Comparison of ENCODE assay signal across 21 cellular contexts in genomic region chr12:42823679-42824078, GRCh38.
DNase-seq lines count a peak whose midpoint lies in the region; ATAC-seq, FAIRE-seq and TF ChIP-seq lines count a peak whose summit lies in the region.
"Had no signal": no experiment of that assay in that cellular context is flagged by ENCODE, and none has a peak within 500 bp of the region (broad histone marks: within the 10 kb centered on the region; RNA-seq: fewer than 3 reads in every experiment).

No MANE protein-coding gene starts in this region.

- no peak overlapping the region for H3K4me3 ChIP-seq in K562
- H3K4me3 ChIP-seq: A549; BLaER1 treated with 17β-estradiol and CSF1 and Interleukin-3, amounts not matched to agents 10 nM and 100 nM had no signal

- H3K9me3 ChIP-seq in K562 (replicated peaks; ENCODE audit: control insufficient read depth, insufficient read depth, low read depth, low read length): no peaks in the 10 kb centered on the region
- H3K9me3 ChIP-seq: A549; BLaER1 treated with 17β-estradiol and CSF1 and Interleukin-3, amounts not matched to agents 10 nM and 100 nM; Caco-2 had no signal

- H3K27ac Mint-ChIP-seq in glutamatergic neuron (ENCODE audit: unreplicated experiment): no peak overlapping the region
- no peak overlapping the region for H3K27ac Mint-ChIP-seq in type B pancreatic cell
- no peak overlapping the region for H3K27ac Mint-ChIP-seq in T-helper 2 cell treated with Interferon-gamma antibody and Interleukin-4, amounts not matched to agents 5 μg/mL and 100 μg/mL, for 36 hours
- H3K27ac Mint-ChIP-seq: B cell; CD4-positive, alpha-beta T cell; CD8-positive, alpha-beta T cell had no signal

- no peaks in the 10 kb centered on the region for H3K36me3 Mint-ChIP-seq in glutamatergic neuron (ENCODE audit: unreplicated experiment)
- no peaks in the 10 kb centered on the region for H3K36me3 Mint-ChIP-seq in type B pancreatic cell
- no peaks in the 10 kb centered on the region for H3K36me3 Mint-ChIP-seq in T-helper 2 cell treated with Interferon-gamma antibody and Interleukin-4, amounts not matched to agents 5 μg/mL and 100 μg/mL, for 36 hours (ENCODE audit: low read depth)
- H3K36me3 Mint-ChIP-seq: CD8-positive, alpha-beta T cell had no signal

- no peaks in the 10 kb centered on the region for H3K4me1 ChIP-seq in K562 (replicated peaks in 1 of 2; ENCODE audit: control insufficient read depth in 2 of 2, insufficient read depth in 2 of 2, low read length in 2 of 2)
- H3K4me1 ChIP-seq: A549; BLaER1 treated with 17β-estradiol and CSF1 and Interleukin-3, amounts not matched to agents 10 nM and 100 nM; Caco-2 had no signal

- no peak for DNase-seq in K562 (ENCODE audit: extremely low read depth in 1 of 4, low spot score in 3 of 4)
- no peak for DNase-seq in glutamatergic neuron
- DNase-seq in type B pancreatic cell (ENCODE audit: extremely low spot score, unreplicated experiment): no peak
- DNase-seq in T-helper 2 cell treated with Interferon-gamma antibody and Interleukin-4, amounts not matched to agents 5 μg/mL and 100 μg/mL, for 36 hours (ENCODE audit: low spot score): no peak
- no peak for DNase-seq in omental fat pad (ENCODE audit: low spot score)
- no peak for DNase-seq in stimulated activated naive CD4-positive, alpha-beta T cell (lab: John Stamatoyannopoulos, UW)
- DNase-seq: AML-193; Caco-2; Calu3; CD4-positive, alpha-beta T cell; CD8-positive, alpha-beta T cell; DMS79 treated with DMSO at 0.1 percent for 48 hours; GF-D8 had no signal

- H3K79me2 ChIP-seq in K562 (ENCODE audit: control insufficient read depth, insufficient read depth, low read length): no peaks in the 10 kb centered on the region

- H3K9me3 Mint-ChIP-seq in glutamatergic neuron (ENCODE audit: unreplicated experiment) (no peaks in the 10 kb centered on the region), type B pancreatic cell (no peaks in the 10 kb centered on the region)
- no peaks in the 10 kb centered on the region for H3K9me3 Mint-ChIP-seq in T-helper 2 cell treated with Interferon-gamma antibody and Interleukin-4, amounts not matched to agents 5 μg/mL and 100 μg/mL, for 36 hours

- H3K9ac ChIP-seq in K562 (ENCODE audit: insufficient read depth in 1 of 2, low read depth in 2 of 2, low read length in 2 of 2): no peak overlapping the region
- H3K9ac ChIP-seq: BLaER1 treated with 17β-estradiol and CSF1 and Interleukin-3, amounts not matched to agents 10 nM and 100 nM had no signal

- in situ Hi-C loops in K562 (cut with MboI): no loop called here

- POLR2A ChIA-PET in K562 (lab: Yijun Ruan, JAX): no interaction called here

- TF ChIP-seq RAD21 in K562 (CRISPR knock-in tag; conservative IDR thresholded peaks at IDR 0.05 in 1 of 2, IDR thresholded peaks at IDR 0.05 in 1 of 2): no peak

- H4K20me1 ChIP-seq in K562 (replicated peaks; ENCODE audit: control insufficient read depth, insufficient read depth, low read length): no peaks in the 10 kb centered on the region
- H4K20me1 ChIP-seq: BLaER1 treated with 17β-estradiol and CSF1 and Interleukin-3, amounts not matched to agents 10 nM and 100 nM had no signal

- no peaks in the 10 kb centered on the region for H3K36me3 ChIP-seq in K562 (ENCODE audit: control insufficient read depth, insufficient read depth, low read length)
- H3K36me3 ChIP-seq: BLaER1 treated with 17β-estradiol and CSF1 and Interleukin-3, amounts not matched to agents 10 nM and 100 nM had no signal

- no peak overlapping the region for H3K27ac ChIP-seq in K562 (ENCODE audit: extremely low read depth, low read depth, low read length)
- H3K27ac ChIP-seq: A549; BLaER1 treated with 17β-estradiol and CSF1 and Interleukin-3, amounts not matched to agents 10 nM and 100 nM; C4-2B had no signal

- ATAC-seq in K562 (no peak), omental fat pad (ENCODE audit: low FRiP score) (no peak)
- ATAC-seq: A549; CD8-positive, alpha-beta T cell had no signal

- no peak overlapping the region for H2AFZ ChIP-seq in K562 (ENCODE audit: low read depth, low read length)

- H3K4me1 Mint-ChIP-seq in glutamatergic neuron (ENCODE audit: low read depth, unreplicated experiment) (no peaks in the 10 kb centered on the region), type B pancreatic cell (ENCODE audit: unreplicated experiment) (no peaks in the 10 kb centered on the region)
- no peaks in the 10 kb centered on the region for H3K4me1 Mint-ChIP-seq in T-helper 2 cell treated with Interferon-gamma antibody and Interleukin-4, amounts not matched to agents 5 μg/mL and 100 μg/mL, for 36 hours (ENCODE audit: low read depth)
- H3K4me1 Mint-ChIP-seq: B cell had no signal

- no peaks in the 10 kb centered on the region for H3K27me3 ChIP-seq in K562 (ENCODE audit: control insufficient read depth in 2 of 2, insufficient read depth in 2 of 2, low read length in 2 of 2)
- H3K27me3 ChIP-seq: BLaER1 treated with 17β-estradiol and CSF1 and Interleukin-3, amounts not matched to agents 10 nM and 100 nM had no signal

- no peak for TF ChIP-seq POLR2A in K562 (conservative IDR thresholded peaks at IDR 0.05)

- H3K9me1 ChIP-seq in K562 (ENCODE audit: control insufficient read depth, insufficient read depth, low read length): no peaks in the 10 kb centered on the region

- no TSS peak for BruUV-seq in K562 (replicated peaks; lab: Mats Ljungman, UMichigan)

- intact Hi-C loops in K562 (cut with micrococcal nuclease): no loop called here

- H3K4me3 Mint-ChIP-seq in glutamatergic neuron (ENCODE audit: unreplicated experiment): no peak overlapping the region
- no peak overlapping the region for H3K4me3 Mint-ChIP-seq in type B pancreatic cell
- H3K4me3 Mint-ChIP-seq in T-helper 2 cell treated with Interferon-gamma antibody and Interleukin-4, amounts not matched to agents 5 μg/mL and 100 μg/mL, for 36 hours: no peak overlapping the region
- H3K4me3 Mint-ChIP-seq: B cell; CD4-positive, alpha-beta T cell; CD8-positive, alpha-beta T cell had no signal

- no peak overlapping the region for H3K4me2 ChIP-seq in K562 (ENCODE audit: insufficient read depth, low read length)
- H3K4me2 ChIP-seq: A549; BLaER1 treated with 17β-estradiol and CSF1 and Interleukin-3, amounts not matched to agents 10 nM and 100 nM had no signal

- TF ChIP-seq EP300 in K562 (IDR thresholded peaks at IDR 0.05; ENCODE audit: low read length): no peak

- TF ChIP-seq CTCF in K562 (IDR thresholded peaks at IDR 0.05 in 2 of 3, conservative IDR thresholded peaks at IDR 0.05 in 1 of 3; ENCODE audit: insufficient read depth in 2 of 3, low read depth in 1 of 3, low read length in 3 of 3) (no peak), glutamatergic neuron (IDR thresholded peaks at IDR 0.05; ENCODE audit: partially characterized antibody, unreplicated experiment) (peak; percentile 27), type B pancreatic cell (conservative IDR thresholded peaks at IDR 0.05) (peak; percentile 55), omental fat pad (IDR thresholded peaks at IDR 0.05) (no peak)

- peak; percentile 49 for FAIRE-seq in K562 (lab: Jason Lieb, UNC)
- FAIRE-seq: D721Med, G401.6, GM12891, GM19239 had no signal

- H3K27me3 Mint-ChIP-seq in glutamatergic neuron (ENCODE audit: unreplicated experiment) (no peaks in the 10 kb centered on the region), type B pancreatic cell (no peaks in the 10 kb centered on the region)
- H3K27me3 Mint-ChIP-seq in T-helper 2 cell treated with Interferon-gamma antibody and Interleukin-4, amounts not matched to agents 5 μg/mL and 100 μg/mL, for 36 hours (ENCODE audit: low read depth): no peaks in the 10 kb centered on the region
- H3K27me3 Mint-ChIP-seq: B cell; CD4-positive, alpha-beta T cell had no signal

- CTCF ChIA-PET in K562 (lab: Yijun Ruan, JAX; ENCODE audit: low intra/inter-chr PET ratio): no interaction called here

TF ChIP-seq in K562, 482 proteins besides CTCF, POLR2A, EP300 and RAD21:
- TF ChIP-seq, protein P1, sequence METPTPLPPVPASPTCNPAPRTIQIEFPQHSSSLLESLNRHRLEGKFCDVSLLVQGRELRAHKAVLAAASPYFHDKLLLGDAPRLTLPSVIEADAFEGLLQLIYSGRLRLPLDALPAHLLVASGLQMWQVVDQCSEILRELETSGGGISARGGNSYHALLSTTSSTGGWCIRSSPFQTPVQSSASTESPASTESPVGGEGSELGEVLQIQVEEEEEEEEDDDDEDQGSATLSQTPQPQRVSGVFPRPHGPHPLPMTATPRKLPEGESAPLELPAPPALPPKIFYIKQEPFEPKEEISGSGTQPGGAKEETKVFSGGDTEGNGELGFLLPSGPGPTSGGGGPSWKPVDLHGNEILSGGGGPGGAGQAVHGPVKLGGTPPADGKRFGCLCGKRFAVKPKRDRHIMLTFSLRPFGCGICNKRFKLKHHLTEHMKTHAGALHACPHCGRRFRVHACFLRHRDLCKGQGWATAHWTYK (CRISPR knock-in tag; IDR thresholded peaks at IDR 0.05): no peak
- TF ChIP-seq HNRNPLL (IDR thresholded peaks at IDR 0.05; ENCODE audit: low read depth, low read length, poor library complexity, severe bottlenecking): no peak

Comparison
In these comparisons a context has a peak if more than half of its experiments do, and no peak if none do; other contexts are left out.
1. CTCF ChIP-seq: peak in glutamatergic neuron (single experiment) and type B pancreatic cell (single experiment); none in K562 (0 of 3) and omental fat pad (0 of 3).